Comparison of ENCODE assay signal across 9 cellular contexts in the genomic region with DNA sequence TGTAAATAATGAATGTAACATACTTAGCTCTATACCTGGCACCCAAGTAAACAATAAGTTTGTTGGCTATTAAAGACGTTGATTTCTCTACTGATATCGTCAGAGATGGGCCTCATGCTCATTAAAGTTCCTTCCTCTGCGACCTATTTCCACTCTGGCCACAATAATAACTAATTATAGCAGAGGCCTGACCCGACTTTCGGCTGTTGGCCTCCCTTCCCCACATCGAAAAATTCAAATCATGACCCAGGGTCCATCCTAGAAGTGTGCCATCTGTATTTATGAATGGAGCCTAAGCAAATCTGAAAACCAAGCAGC. TPM values are rescaled to one million over a fixed set of nuclear protein-coding genes. Genes with fewer than 3 reads are reported as not detected.
DNase-seq lines count a peak whose midpoint lies in the region; ATAC-seq, FAIRE-seq and TF ChIP-seq lines count a peak whose summit lies in the region.
"Had no signal": no experiment of that assay in that cellular context is flagged by ENCODE, and none has a peak within 500 bp of the region (broad histone marks: within the 10 kb centered on the region; RNA-seq: fewer than 3 reads in every experiment).

No MANE protein-coding gene starts in this region.

- TF ChIP-seq POLR2A in K562 (conservative IDR thresholded peaks at IDR 0.05) (no peak), upper lobe of left lung (IDR thresholded peaks at IDR 0.05) (no peak)

- peak overlapping the region; percentile 95 for H2AFZ ChIP-seq in K562 (ENCODE audit: low read depth, low read length)

- H3K4me1 ChIP-seq in K562 (replicated peaks in 1 of 2; ENCODE audit: control insufficient read depth in 2 of 2, insufficient read depth in 2 of 2, low read length in 2 of 2) (peaks cover 0 to 2% of the 10 kb centered on the region in 2 experiments; a peak in 2 of 5 replicates), lower lobe of right lung (peaks cover 24% of the 10 kb centered on the region), upper lobe of left lung (peaks cover 11 to 23% (median 16%) of the 10 kb centered on the region in 4 donors)

- peak overlapping the region; percentile 84 for H3K4me3 Mint-ChIP-seq in activated naive CD4-positive, alpha-beta T cell treated with anti-CD3 and anti-CD28 coated beads for 36 hours

- CTCF ChIA-PET in activated naive CD4-positive, alpha-beta T cell treated with anti-CD3 and anti-CD28 coated beads for 36 hours (lab: Charles Lee), result interaction anchor here (0.6 kb wide), 1 partner anchor 946 kb away, joined by 3 read pairs; no protein-coding TSS in a partner anchor
- CTCF ChIA-PET in K562 (lab: Yijun Ruan, JAX; ENCODE audit: low intra/inter-chr PET ratio), result no interaction called here

- no peak for ATAC-seq in K562
- ATAC-seq in lower lobe of right lung, result no peak
- ATAC-seq in upper lobe of left lung (ENCODE audit: low FRiP score in 2 of 2), result no peak
- no peak for ATAC-seq in HG02623 (IDR thresholded peaks at IDR 0.05; ENCODE audit: unreplicated experiment)

- intact Hi-C loops in activated naive CD4-positive, alpha-beta T cell treated with anti-CD3 and anti-CD28 coated beads for 36 hours (cut with micrococcal nuclease), result loop anchor here (1.0 to 2.0 kb wide), 6 partner anchors 41 to 425 kb away; partner anchors contain the start of genes ALKBH2, CORO1C, KCTD10 and UBE3B
- intact Hi-C loops in K562 (cut with micrococcal nuclease) (no loop called here), lower lobe of right lung (cut with DNase I) (no loop called here)

- H3K27me3 ChIP-seq in K562 (ENCODE audit: control insufficient read depth in 2 of 2, insufficient read depth in 2 of 2, low read length in 2 of 2) (no peaks in the 10 kb centered on the region), lower lobe of right lung (ENCODE audit: low read depth) (no peaks in the 10 kb centered on the region), upper lobe of left lung (no peaks in the 10 kb centered on the region)

- FAIRE-seq in K562 (lab: Jason Lieb, UNC), result no peak
- FAIRE-seq: G401.6 had no signal

- peak overlapping the region; percentile 89 for H3K4me2 ChIP-seq in K562 (ENCODE audit: insufficient read depth, low read length)

- no peak for TF ChIP-seq EP300 in K562 (IDR thresholded peaks at IDR 0.05; ENCODE audit: low read length)
- no peak for TF ChIP-seq EP300 in upper lobe of left lung (IDR thresholded peaks at IDR 0.05)

- TF ChIP-seq RAD21 in K562 (CRISPR knock-in tag; conservative IDR thresholded peaks at IDR 0.05 in 1 of 2, IDR thresholded peaks at IDR 0.05 in 1 of 2), result no peak

- no peaks in the 10 kb centered on the region for H4K20me1 ChIP-seq in K562 (replicated peaks; ENCODE audit: control insufficient read depth, insufficient read depth, low read length)

- WGBS in K562 (ENCODE audit: insufficient coverage, low coverage, missing lambda C conversion rate), result 11% methylated on average over 6 of the region's 6 CpGs
- WGBS in upper lobe of left lung, 2 donors, result 9 to 10% methylated on average over 6 of the region's 6 CpGs

- H3K36me3 ChIP-seq in K562 (ENCODE audit: control insufficient read depth, insufficient read depth, low read length), result 0 out of 3 replicates have a peak, but pooled peaks cover 2% of the 10 kb centered on the region
- H3K36me3 ChIP-seq in lower lobe of right lung, result peaks cover 5% of the 10 kb centered on the region
- no peaks in the 10 kb centered on the region for H3K36me3 ChIP-seq in upper lobe of left lung

- no peaks in the 10 kb centered on the region for H3K27me3 Mint-ChIP-seq in activated naive CD4-positive, alpha-beta T cell treated with anti-CD3 and anti-CD28 coated beads for 36 hours (ENCODE audit: low read depth)

- POLR2A ChIA-PET in K562 (lab: Yijun Ruan, JAX), result interaction anchor here (0.7 to 1.0 kb wide), 4 partner anchors 17 to 1042 kb away, joined by 3 to 4 read pairs (median 3); no protein-coding TSS in a partner anchor

- DNase-seq in activated naive CD4-positive, alpha-beta T cell treated with anti-CD3 and anti-CD28 coated beads for 36 hours, result no peak
- DNase-seq in activated naive CD4-positive, alpha-beta T cell treated with anti-CD3 and anti-CD28 coated beads, Interleukin-2, amount 50 U/mL, for 16 hours, result no peak
- DNase-seq in K562 (ENCODE audit: extremely low read depth in 1 of 4, low spot score in 3 of 4), result no peak
- no peak for DNase-seq in lower lobe of right lung
- no peak for DNase-seq in upper lobe of left lung
- DNase-seq in NCI-H2227 treated with DMSO at 0.1 percent for 48 hours (lab: John Stamatoyannopoulos, UW), result no peak
- DNase-seq in superior temporal gyrus (ENCODE audit: extremely low spot score), result no peak

- H3K79me2 ChIP-seq in K562 (ENCODE audit: control insufficient read depth, insufficient read depth, low read length), result peaks cover 11% of the 10 kb centered on the region; the same call in 1 of the 3 replicates

- H3K9me3 Mint-ChIP-seq in activated naive CD4-positive, alpha-beta T cell treated with anti-CD3 and anti-CD28 coated beads for 36 hours, result no peaks in the 10 kb centered on the region

- H3K27ac ChIP-seq in K562 (ENCODE audit: extremely low read depth, low read depth, low read length), result no peak overlapping the region
- peak overlapping the region; percentile 94 for H3K27ac ChIP-seq in lower lobe of right lung
- peak overlapping the region; percentile 83 to 93 (median 91) for H3K27ac ChIP-seq in upper lobe of left lung

- peak overlapping the region; percentile 85 to 92; a peak in 3 of 4 replicates for H3K9ac ChIP-seq in K562 (ENCODE audit: insufficient read depth in 1 of 2, low read depth in 2 of 2, low read length in 2 of 2)

- H3K9me3 ChIP-seq in K562 (replicated peaks; ENCODE audit: control insufficient read depth, insufficient read depth, low read depth, low read length) (no peaks in the 10 kb centered on the region), lower lobe of right lung (no peaks in the 10 kb centered on the region), upper lobe of left lung (no peaks in the 10 kb centered on the region)

- H3K4me3 ChIP-seq in K562 (peak overlapping the region; percentile 94), lower lobe of right lung (peak overlapping the region; percentile 100), upper lobe of left lung (peak overlapping the region; percentile 80 to 99 (median 94))

- no peaks in the 10 kb centered on the region for H3K9me1 ChIP-seq in K562 (ENCODE audit: control insufficient read depth, insufficient read depth, low read length)

- H3K4me1 Mint-ChIP-seq in activated naive CD4-positive, alpha-beta T cell treated with anti-CD3 and anti-CD28 coated beads for 36 hours (ENCODE audit: low read depth), result peaks cover 8% of the 10 kb centered on the region

- TF ChIP-seq CTCF in K562 (IDR thresholded peaks at IDR 0.05 in 2 of 3, conservative IDR thresholded peaks at IDR 0.05 in 1 of 3; ENCODE audit: insufficient read depth in 2 of 3, low read depth in 1 of 3, low read length in 3 of 3) (no peak), lower lobe of right lung (IDR thresholded peaks at IDR 0.05) (no peak), upper lobe of left lung (IDR thresholded peaks at IDR 0.05) (no peak)

- BruUV-seq in K562 (replicated peaks; lab: Mats Ljungman, UMichigan), result no TSS peak

- in situ Hi-C loops in K562 (cut with MboI), result no loop called here

- peaks cover 4% of the 10 kb centered on the region for H3K36me3 Mint-ChIP-seq in activated naive CD4-positive, alpha-beta T cell treated with anti-CD3 and anti-CD28 coated beads for 36 hours (ENCODE audit: low read depth)

- peak overlapping the region; percentile 96 for H3K27ac Mint-ChIP-seq in activated naive CD4-positive, alpha-beta T cell treated with anti-CD3 and anti-CD28 coated beads for 36 hours

RNA-seq across cellular contexts. Expression of gene USP30, which starts 0.3 kb away (rescaled TPM):
- total RNA-seq in activated naive CD4-positive, alpha-beta T cell treated with anti-CD3 and anti-CD28 coated beads for 36 hours, result 10 to 100 TPM; 11.0 to 11.5 TPM
- total RNA-seq in K562 (2011; cell fraction: chromatin; rRNA removed; ENCODE audit: low replicate concordance), result 15.0 and 22.7 TPM in 2 replicates
- 9.2 and 12.1 TPM in 2 replicates for total RNA-seq in K562 (2011; cell fraction: nucleolus; rRNA removed)
- 13.3 and 15.2 TPM in 2 replicates for total RNA-seq in K562 (2011; cell fraction: nucleoplasm; rRNA removed)
- 3.7 and 8.1 TPM in 2 replicates for total RNA-seq in K562 (2014; rRNA removed)
- 2.7 and 3.0 TPM in 2 replicates for total RNA-seq in K562 (2014; rRNA removed; fragmentation: Illumina TruSeq; extraction: Trizol)
- 3.9 and 5.2 TPM in 2 replicates for total RNA-seq in K562 (2015; rRNA removed; fragmentation: Illumina TruSeq; extraction: Trizol)
- 7.0 and 9.8 TPM in 2 replicates for total RNA-seq in K562 (2021)
- polyA plus RNA-seq in K562 (2011; rRNA removed), result 15.1 and 15.2 TPM in 2 replicates
- 12.8 and 24.5 TPM in 2 replicates for polyA plus RNA-seq in K562 (2011; cell fraction: cytosol; rRNA removed)
- polyA plus RNA-seq in K562 (2011; cell fraction: nucleus; rRNA removed), result 27.5 and 29.4 TPM in 2 replicates
- polyA plus RNA-seq in K562 (2012), result 5.3 and 6.1 TPM in 2 replicates
- 8.7 and 9.4 TPM in 2 replicates for polyA plus RNA-seq in K562 (2014; fragmentation: Illumina TruSeq; extraction: Trizol)
- polyA plus RNA-seq in K562 (2014; fragmentation: Nextera tagmentation; extraction: Ambion mirVana), result 1 to 10 TPM; 1.4 to 2.6 TPM
- 5.6 and 8.4 TPM in 2 replicates for polyA plus RNA-seq in K562 (2014; rRNA removed)
- polyA minus RNA-seq in K562 (2011; rRNA and poly(A)+ RNA removed), result 9.4 and 12.9 TPM in 2 replicates
- 6.4 and 9.4 TPM in 2 replicates for polyA minus RNA-seq in K562 (2011; cell fraction: cytosol; rRNA and poly(A)+ RNA removed)
- 6.3 and 7.9 TPM in 2 replicates for polyA minus RNA-seq in K562 (2011; cell fraction: nucleus; rRNA and poly(A)+ RNA removed)
- total RNA-seq in lower lobe of right lung, result 13.9 TPM
- total RNA-seq in upper lobe of left lung, result 10 to 100 TPM in 5 of 6 donors, 1 to 10 TPM in 1; 10.0 to 18.0 (median 15.0) TPM

RNA-seq across cellular contexts. Expression of gene SVOP, which starts 31.2 kb away (rescaled TPM):
- total RNA-seq in activated naive CD4-positive, alpha-beta T cell treated with anti-CD3 and anti-CD28 coated beads for 36 hours, result not detected
- not detected in 2 replicates for total RNA-seq in K562 (2011; cell fraction: chromatin; rRNA removed; ENCODE audit: low replicate concordance)
- total RNA-seq in K562 (2011; cell fraction: nucleolus; rRNA removed), result not detected in 2 replicates
- total RNA-seq in K562 (2011; cell fraction: nucleoplasm; rRNA removed), result 0.07 TPM in 1 of 2 replicates, not detected in the other
- total RNA-seq in K562 (2014; rRNA removed) (0.05 and 0.08 TPM in 2 replicates), K562 (2014; rRNA removed; fragmentation: Illumina TruSeq; extraction: Trizol) (0.04 TPM in 1 of 2 replicates, not detected in the other), K562 (2015; rRNA removed; fragmentation: Illumina TruSeq; extraction: Trizol) (0.07 and 0.08 TPM in 2 replicates), K562 (2021) (0.09 TPM in 2 replicates), lower lobe of right lung (not detected), upper lobe of left lung (not detected)
- polyA plus RNA-seq in K562 (2011; rRNA removed) (0.01 TPM in 2 replicates), K562 (2014; fragmentation: Illumina TruSeq; extraction: Trizol) (0.04 and 0.07 TPM in 2 replicates), K562 (2014; fragmentation: Nextera tagmentation; extraction: Ambion mirVana) (under 1 TPM in 1 of 2 experiments, not detected in 1; 0.01 TPM), K562 (2014; rRNA removed) (0.07 and 0.12 TPM in 2 replicates)
- 0.01 and 0.03 TPM in 2 replicates for polyA plus RNA-seq in K562 (2011; cell fraction: cytosol; rRNA removed)
- polyA plus RNA-seq in K562 (2011; cell fraction: nucleus; rRNA removed), result not detected in 2 replicates
- 0.07 and 0.15 TPM in 2 replicates for polyA plus RNA-seq in K562 (2012)
- polyA minus RNA-seq in K562 (2011; rRNA and poly(A)+ RNA removed), result not detected in 2 replicates
- polyA minus RNA-seq in K562 (2011; cell fraction: cytosol; rRNA and poly(A)+ RNA removed), result not detected in 2 replicates
- under 0.01 TPM in 2 replicates for polyA minus RNA-seq in K562 (2011; cell fraction: nucleus; rRNA and poly(A)+ RNA removed)

RNA-seq across cellular contexts. Expression of gene ALKBH2, which starts 41.2 kb away (rescaled TPM):
- 10 to 100 TPM; 31.1 to 32.7 TPM for total RNA-seq in activated naive CD4-positive, alpha-beta T cell treated with anti-CD3 and anti-CD28 coated beads for 36 hours
- 25.1 and 31.3 TPM in 2 replicates for total RNA-seq in K562 (2011; cell fraction: chromatin; rRNA removed; ENCODE audit: low replicate concordance)
- 28.5 and 32.2 TPM in 2 replicates for total RNA-seq in K562 (2011; cell fraction: nucleolus; rRNA removed)
- 27.3 and 31.1 TPM in 2 replicates for total RNA-seq in K562 (2011; cell fraction: nucleoplasm; rRNA removed)
- total RNA-seq in K562 (2014; rRNA removed), result 56.1 and 60.4 TPM in 2 replicates
- total RNA-seq in K562 (2014; rRNA removed; fragmentation: Illumina TruSeq; extraction: Trizol), result 30.9 and 43.8 TPM in 2 replicates
- 39.7 and 41.9 TPM in 2 replicates for total RNA-seq in K562 (2015; rRNA removed; fragmentation: Illumina TruSeq; extraction: Trizol)
- total RNA-seq in K562 (2021), result 37.3 and 41.9 TPM in 2 replicates
- polyA plus RNA-seq in K562 (2011; rRNA removed), result 30.9 and 32.3 TPM in 2 replicates
- 26.2 and 28.1 TPM in 2 replicates for polyA plus RNA-seq in K562 (2011; cell fraction: cytosol; rRNA removed)
- 55.9 and 59.7 TPM in 2 replicates for polyA plus RNA-seq in K562 (2011; cell fraction: nucleus; rRNA removed)
- polyA plus RNA-seq in K562 (2012), result 27.2 and 38.5 TPM in 2 replicates
- polyA plus RNA-seq in K562 (2014; fragmentation: Illumina TruSeq; extraction: Trizol), result 44.6 and 50.0 TPM in 2 replicates
- polyA plus RNA-seq in K562 (2014; fragmentation: Nextera tagmentation; extraction: Ambion mirVana), result 10 to 100 TPM in 1 of 2 experiments, 1 to 10 TPM in 1; 5.9 to 13.6 TPM
- 47.4 and 50.5 TPM in 2 replicates for polyA plus RNA-seq in K562 (2014; rRNA removed)
- 13.6 and 16.5 TPM in 2 replicates for polyA minus RNA-seq in K562 (2011; rRNA and poly(A)+ RNA removed)
- polyA minus RNA-seq in K562 (2011; cell fraction: cytosol; rRNA and poly(A)+ RNA removed), result 9.6 and 14.5 TPM in 2 replicates
- 12.3 and 14.2 TPM in 2 replicates for polyA minus RNA-seq in K562 (2011; cell fraction: nucleus; rRNA and poly(A)+ RNA removed)
- 9.6 TPM for total RNA-seq in lower lobe of right lung
- total RNA-seq in upper lobe of left lung, result 10 to 100 TPM in 4 of 6 donors, 1 to 10 TPM in 2; 1.9 to 16.4 (median 12.4) TPM

RNA-seq across cellular contexts. Expression of gene UNG, which starts 45.3 kb away (rescaled TPM):
- 10 to 100 TPM; 58.2 to 64.0 TPM for total RNA-seq in activated naive CD4-positive, alpha-beta T cell treated with anti-CD3 and anti-CD28 coated beads for 36 hours
- total RNA-seq in K562 (2011; cell fraction: chromatin; rRNA removed; ENCODE audit: low replicate concordance), result 9.3 and 11.4 TPM in 2 replicates
- total RNA-seq in K562 (2011; cell fraction: nucleolus; rRNA removed), result 8.4 and 9.2 TPM in 2 replicates
- 9.5 and 10.8 TPM in 2 replicates for total RNA-seq in K562 (2011; cell fraction: nucleoplasm; rRNA removed)
- total RNA-seq in K562 (2014; rRNA removed) (47.0 and 67.3 TPM in 2 replicates), K562 (2014; rRNA removed; fragmentation: Illumina TruSeq; extraction: Trizol) (37.9 and 42.9 TPM in 2 replicates), K562 (2015; rRNA removed; fragmentation: Illumina TruSeq; extraction: Trizol) (41.7 and 42.2 TPM in 2 replicates), K562 (2021) (59.8 and 65.9 TPM in 2 replicates), lower lobe of right lung (20.5 TPM), upper lobe of left lung (10 to 100 TPM in 4 of 6 donors, 1 to 10 TPM in 2; 8.2 to 27.6 (median 15.5) TPM)
- polyA plus RNA-seq in K562 (2011; rRNA removed) (23.9 and 26.3 TPM in 2 replicates), K562 (2014; fragmentation: Illumina TruSeq; extraction: Trizol) (48.3 and 49.4 TPM in 2 replicates), K562 (2014; fragmentation: Nextera tagmentation; extraction: Ambion mirVana) (10 to 100 TPM in 1 of 2 experiments, 1 to 10 TPM in 1; 8.4 to 11.9 TPM), K562 (2014; rRNA removed) (38.6 and 41.0 TPM in 2 replicates)
- 15.9 and 20.4 TPM in 2 replicates for polyA plus RNA-seq in K562 (2011; cell fraction: cytosol; rRNA removed)
- 14.2 and 16.3 TPM in 2 replicates for polyA plus RNA-seq in K562 (2011; cell fraction: nucleus; rRNA removed)
- 27.0 and 44.7 TPM in 2 replicates for polyA plus RNA-seq in K562 (2012)
- polyA minus RNA-seq in K562 (2011; rRNA and poly(A)+ RNA removed), result 11.0 and 11.6 TPM in 2 replicates
- 14.7 and 15.7 TPM in 2 replicates for polyA minus RNA-seq in K562 (2011; cell fraction: cytosol; rRNA and poly(A)+ RNA removed)
- 5.8 and 7.0 TPM in 2 replicates for polyA minus RNA-seq in K562 (2011; cell fraction: nucleus; rRNA and poly(A)+ RNA removed)
